24 cellular contexts compared by ENCODE assay signal in genomic region chr2:75087726-75088125, GRCh38.
"Had no signal": no experiment of that assay in that cellular context is flagged by ENCODE, and none has a peak within 500 bp of the region (broad histone marks: within the 10 kb centered on the region; RNA-seq: fewer than 3 reads in every experiment).

No MANE protein-coding gene starts in this region.

- H3K9me3 Mint-ChIP-seq: activated B cell treated with CpG ODN at 0.5 μM for 24 hours; activated CD4-positive, alpha-beta T cell treated with anti-CD3 and anti-CD28 coated beads, Interleukin-2, amount 10 ng/mL, durations not matched to agents 7 days and 5 days; activated naive CD4-positive, alpha-beta T cell treated with anti-CD3 and anti-CD28 coated beads for 36 hours; activated T-helper 17 cell treated with anti-CD3 and anti-CD28 coated beads, Interleukin-2, amount 50 U/mL, for 72 hours had no signal

- DNase-seq: activated B cell treated with CpG ODN at 0.5 μM for 24 hours; activated CD4-positive, alpha-beta memory T cell treated with anti-CD3 and anti-CD28 coated beads, Interleukin-2, amount 10 ng/mL, durations not matched to agents 7 days and 5 days; activated CD4-positive, alpha-beta T cell treated with anti-CD3 and anti-CD28 coated beads for 1 hour; activated CD4-positive, alpha-beta T cell treated with anti-CD3 and anti-CD28 coated beads, Interleukin-2, amount 10 ng/mL, durations not matched to agents 7 days and 5 days; activated gamma-delta T cell; activated naive CD4-positive, alpha-beta T cell treated with anti-CD3 and anti-CD28 coated beads for 36 hours; activated T-cell treated with anti-CD3 and anti-CD28 coated beads for 4 hours; activated T-cell treated with anti-CD3 and anti-CD28 coated beads, Interleukin-2, amount 50 U/mL, for 48 hours; cerebellar nuclear complex; NCI-H1048; NCI-H1930; NCI-H2171; NCI-H446 treated with DMSO at 0.1 percent for 48 hours; NCI-H524 treated with DMSO at 0.1 percent for 48 hours; OCI-M1; RPMI8226; T-cell; T-helper 2 cell; T1000 had no signal

- H3K27me3 Mint-ChIP-seq: activated B cell treated with CpG ODN at 0.5 μM for 24 hours; activated CD4-positive, alpha-beta memory T cell treated with anti-CD3 and anti-CD28 coated beads, Interleukin-2, amount 10 ng/mL, durations not matched to agents 7 days and 5 days; activated naive CD8-positive, alpha-beta T cell; activated T-helper 17 cell treated with anti-CD3 and anti-CD28 coated beads, Interleukin-2, amount 50 U/mL, for 72 hours had no signal

- ATAC-seq: activated T-helper 17 cell treated with anti-CD3 and anti-CD28 coated beads, Interleukin-2, amount 50 U/mL, for 72 hours; Panc1; Right ventricle myocardium inferior; T-cell had no signal

- H3K27ac Mint-ChIP-seq: activated B cell treated with CpG ODN at 0.5 μM for 24 hours; activated CD4-positive, alpha-beta memory T cell treated with anti-CD3 and anti-CD28 coated beads, Interleukin-2, amount 10 ng/mL, durations not matched to agents 7 days and 5 days; activated CD4-positive, alpha-beta T cell treated with anti-CD3 and anti-CD28 coated beads, Interleukin-2, amount 10 ng/mL, durations not matched to agents 7 days and 5 days; activated naive CD4-positive, alpha-beta T cell treated with anti-CD3 and anti-CD28 coated beads for 36 hours; activated naive CD8-positive, alpha-beta T cell; activated T-helper 17 cell treated with anti-CD3 and anti-CD28 coated beads, Interleukin-2, amount 50 U/mL, for 72 hours; T-cell had no signal

- H3K4me3 ChIP-seq: SK-N-MC had no signal

- H3K4me3 Mint-ChIP-seq: activated B cell treated with CpG ODN at 0.5 μM for 24 hours; activated CD4-positive, alpha-beta memory T cell treated with anti-CD3 and anti-CD28 coated beads, Interleukin-2, amount 10 ng/mL, durations not matched to agents 7 days and 5 days; activated CD4-positive, alpha-beta T cell treated with anti-CD3 and anti-CD28 coated beads, Interleukin-2, amount 10 ng/mL, durations not matched to agents 7 days and 5 days; activated naive CD4-positive, alpha-beta T cell treated with anti-CD3 and anti-CD28 coated beads for 36 hours; activated naive CD8-positive, alpha-beta T cell; activated T-helper 17 cell treated with anti-CD3 and anti-CD28 coated beads, Interleukin-2, amount 50 U/mL, for 72 hours; T-cell had no signal

- H3K4me1 Mint-ChIP-seq: activated B cell treated with CpG ODN at 0.5 μM for 24 hours; activated CD4-positive, alpha-beta memory T cell treated with anti-CD3 and anti-CD28 coated beads, Interleukin-2, amount 10 ng/mL, durations not matched to agents 7 days and 5 days; activated CD4-positive, alpha-beta T cell treated with anti-CD3 and anti-CD28 coated beads, Interleukin-2, amount 10 ng/mL, durations not matched to agents 7 days and 5 days; activated T-helper 17 cell treated with anti-CD3 and anti-CD28 coated beads, Interleukin-2, amount 50 U/mL, for 72 hours; T-cell had no signal
